In genomic region chr6:146267946-146268345, GRCh38 we compare ENCODE assay signal across 36 cellular contexts.
"Had no signal": no experiment of that assay in that cellular context is flagged by ENCODE, and none has a peak within 500 bp of the region (broad histone marks: within the 10 kb centered on the region; RNA-seq: fewer than 3 reads in every experiment).

No MANE protein-coding gene starts in this region.

- H3K4me3 ChIP-seq: adrenal gland, body of pancreas, breast epithelium had no signal

- ATAC-seq: activated CD8-positive, alpha-beta T cell treated with anti-CD3 and anti-CD28 coated beads for 36 hours; activated naive CD4-positive, alpha-beta T cell treated with anti-CD3 and anti-CD28 coated beads, Interleukin-2, amount 50 U/mL, for 72 hours; activated T-cell treated with anti-CD3 and anti-CD28 coated beads, Interleukin-2, amount 50 U/mL, for 4 hours; activated T-cell treated with anti-CD3 and anti-CD28 coated beads, Interleukin-2, amount 50 U/mL, for 72 hours; activated T-helper 17 cell treated with anti-CD3 and anti-CD28 coated beads, Interleukin-2, amount 50 U/mL, for 72 hours; body of pancreas had no signal

- H3K4me1 Mint-ChIP-seq: activated B cell treated with CpG ODN at 0.5 μM for 24 hours; activated CD4-positive, alpha-beta T cell treated with anti-CD3 and anti-CD28 coated beads, Interleukin-2, amount 10 ng/mL, durations not matched to agents 24 days and 14 days; activated naive CD8-positive, alpha-beta T cell treated with anti-CD3 and anti-CD28 coated beads for 36 hours; activated T-helper 17 cell treated with anti-CD3 and anti-CD28 coated beads, Interleukin-2, amount 50 U/mL, for 72 hours had no signal

- H3K4me3 Mint-ChIP-seq: activated B cell treated with CpG ODN at 0.5 μM for 24 hours; activated CD4-positive, alpha-beta memory T cell treated with anti-CD3 and anti-CD28 coated beads for 36 hours; activated CD4-positive, alpha-beta T cell treated with anti-CD3 and anti-CD28 coated beads, Interleukin-2, amount 10 ng/mL, durations not matched to agents 24 days and 14 days; activated CD8-positive, alpha-beta T cell treated with anti-CD3 and anti-CD28 coated beads for 36 hours; activated naive CD4-positive, alpha-beta T cell treated with anti-CD3 and anti-CD28 coated beads for 36 hours; activated naive CD8-positive, alpha-beta T cell treated with anti-CD3 and anti-CD28 coated beads for 36 hours; activated T-cell treated with anti-CD3 and anti-CD28 coated beads, Interleukin-2, amount 50 U/mL, for 4 hours; activated T-cell treated with anti-CD3 and anti-CD28 coated beads, Interleukin-2, amount 50 U/mL, for 72 hours; activated T-helper 1 cell treated with anti-CD3 and anti-CD28 coated beads, Interleukin-12 subunit alpha, Interleukin-12 subunit beta, Interleukin-2, Interleukin-4 antibody, amounts not matched to agents 30 ng/mL and 10 ng/mL and 1 ng/mL, durations not matched to agents 14 hours and 24 hours and 36 hours; activated T-helper 17 cell treated with anti-CD3 and anti-CD28 coated beads, Interleukin-2, amount 50 U/mL, for 72 hours; T-helper 1 cell treated with Interleukin-12 subunit alpha and Interleukin-12 subunit beta and Interleukin-4 antibody, amounts not matched to agents 30 μg/mL and 1 μg/mL, for 36 hours; T-helper 2 cell treated with Interferon-gamma antibody and Interleukin-4, amounts not matched to agents 5 μg/mL and 100 μg/mL, for 36 hours had no signal

- FAIRE-seq: TTC549 had no signal

- H3K36me3 ChIP-seq: adrenal gland, brain microvascular endothelial cell, breast epithelium had no signal

- H3K9me3 ChIP-seq: adrenal gland, body of pancreas, breast epithelium had no signal

- H3K4me1 ChIP-seq: adrenal gland, body of pancreas, breast epithelium had no signal

- H3K27me3 ChIP-seq: adrenal gland, body of pancreas, brain microvascular endothelial cell, breast epithelium had no signal

- H3K27ac Mint-ChIP-seq: activated B cell treated with CpG ODN at 0.5 μM for 24 hours; activated CD4-positive, alpha-beta memory T cell treated with anti-CD3 and anti-CD28 coated beads for 36 hours; activated CD4-positive, alpha-beta T cell treated with anti-CD3 and anti-CD28 coated beads, Interleukin-2, amount 10 ng/mL, durations not matched to agents 24 days and 14 days; activated CD8-positive, alpha-beta T cell treated with anti-CD3 and anti-CD28 coated beads for 36 hours; activated naive CD4-positive, alpha-beta T cell treated with anti-CD3 and anti-CD28 coated beads for 36 hours; activated naive CD4-positive, alpha-beta T cell treated with anti-CD3 and anti-CD28 coated beads, Interleukin-2, amount 50 U/mL, for 72 hours; activated naive CD8-positive, alpha-beta T cell treated with anti-CD3 and anti-CD28 coated beads for 36 hours; activated T-cell treated with anti-CD3 and anti-CD28 coated beads, Interleukin-2, amount 50 U/mL, for 72 hours; activated T-helper 1 cell treated with anti-CD3 and anti-CD28 coated beads, Interleukin-12 subunit alpha, Interleukin-12 subunit beta, Interleukin-2, Interleukin-4 antibody, amounts not matched to agents 30 ng/mL and 10 ng/mL and 1 ng/mL, durations not matched to agents 14 hours and 24 hours and 36 hours; activated T-helper 17 cell treated with anti-CD3 and anti-CD28 coated beads, Interleukin-2, amount 50 U/mL, for 72 hours; T-helper 1 cell treated with Interleukin-12 subunit alpha and Interleukin-12 subunit beta and Interleukin-4 antibody, amounts not matched to agents 30 μg/mL and 1 μg/mL, for 36 hours; T-helper 2 cell treated with Interferon-gamma antibody and Interleukin-4, amounts not matched to agents 5 μg/mL and 100 μg/mL, for 36 hours had no signal

- DNase-seq: activated B cell treated with CpG ODN at 0.5 μM for 24 hours; activated CD4-positive, alpha-beta memory T cell treated with anti-CD3 and anti-CD28 coated beads for 36 hours; activated CD4-positive, alpha-beta T cell treated with anti-CD3 and anti-CD28 coated beads for 4 hours; activated CD4-positive, alpha-beta T cell treated with anti-CD3 and anti-CD28 coated beads, Interleukin-2, amount 10 ng/mL, durations not matched to agents 24 days and 14 days; activated CD4-positive, alpha-beta T cell treated with anti-CD3 and anti-CD28 coated beads, Interleukin-2, amount 50 U/mL, for 1 hour; activated CD4-positive, alpha-beta T cell treated with anti-CD3 and anti-CD28 coated beads, Interleukin-2, amount 50 U/mL, for 4 hours; activated CD4-positive, CD25-positive, alpha-beta regulatory T cell treated with anti-CD3 and anti-CD28 coated beads, Interleukin-2, amount 50 U/mL, for 72 hours; activated CD8-positive, alpha-beta memory T cell treated with anti-CD3 and anti-CD28 coated beads, Interleukin-2, amount 50 U/mL, for 4 hours; activated CD8-positive, alpha-beta T cell treated with anti-CD3 and anti-CD28 coated beads for 36 hours; activated effector memory CD4-positive, alpha-beta T cell treated with anti-CD3 and anti-CD28 coated beads, Interleukin-2, amount 50 U/mL, for 16 hours; activated gamma-delta T cell treated with Interleukin-2 at 50 U/mL for 16 hours; activated naive CD4-positive, alpha-beta T cell; activated naive CD4-positive, alpha-beta T cell treated with anti-CD3 and anti-CD28 coated beads for 36 hours; activated naive CD4-positive, alpha-beta T cell treated with anti-CD3 and anti-CD28 coated beads, Interleukin-2, amount 50 U/mL, for 16 hours; activated naive CD8-positive, alpha-beta T cell treated with anti-CD3 and anti-CD28 coated beads for 36 hours; activated T-cell treated with anti-CD3 and anti-CD28 coated beads for 4 hours; activated T-cell treated with anti-CD3 and anti-CD28 coated beads, Interleukin-2, amount 50 U/mL, for 1 hour; activated T-cell treated with anti-CD3 and anti-CD28 coated beads, Interleukin-2, amount 50 U/mL, for 4 hours; activated T-cell treated with anti-CD3 and anti-CD28 coated beads, Interleukin-2, amount 50 U/mL, for 72 hours; adrenal gland; amniotic stem cell; aorta; body of pancreas; brain microvascular endothelial cell; central memory CD4-positive, alpha-beta T cell; T-helper 1 cell; T-helper 2 cell; T-helper 9 cell had no signal

- H3K27me3 Mint-ChIP-seq: activated B cell treated with CpG ODN at 0.5 μM for 24 hours; activated CD4-positive, alpha-beta memory T cell treated with anti-CD3 and anti-CD28 coated beads for 36 hours; activated CD4-positive, alpha-beta T cell treated with anti-CD3 and anti-CD28 coated beads, Interleukin-2, amount 10 ng/mL, durations not matched to agents 24 days and 14 days; activated CD8-positive, alpha-beta T cell treated with anti-CD3 and anti-CD28 coated beads for 36 hours; activated naive CD8-positive, alpha-beta T cell treated with anti-CD3 and anti-CD28 coated beads for 36 hours had no signal

- H3K36me3 Mint-ChIP-seq: activated CD4-positive, alpha-beta memory T cell treated with anti-CD3 and anti-CD28 coated beads for 36 hours; activated naive CD8-positive, alpha-beta T cell treated with anti-CD3 and anti-CD28 coated beads for 36 hours had no signal

- H3K9me3 Mint-ChIP-seq: activated CD4-positive, alpha-beta T cell treated with anti-CD3 and anti-CD28 coated beads, Interleukin-2, amount 10 ng/mL, durations not matched to agents 24 days and 14 days; activated naive CD8-positive, alpha-beta T cell treated with anti-CD3 and anti-CD28 coated beads for 36 hours; activated T-helper 1 cell treated with anti-CD3 and anti-CD28 coated beads, Interleukin-12 subunit alpha, Interleukin-12 subunit beta, Interleukin-2, Interleukin-4 antibody, amounts not matched to agents 30 ng/mL and 10 ng/mL and 1 ng/mL, durations not matched to agents 14 hours and 24 hours and 36 hours; T-helper 1 cell treated with Interleukin-12 subunit alpha and Interleukin-12 subunit beta and Interleukin-4 antibody, amounts not matched to agents 30 μg/mL and 1 μg/mL, for 36 hours; T-helper 2 cell treated with Interferon-gamma antibody and Interleukin-4, amounts not matched to agents 5 μg/mL and 100 μg/mL, for 36 hours had no signal

- H3K27ac ChIP-seq: adrenal gland, body of pancreas, brain microvascular endothelial cell, breast epithelium, VCaP had no signal
